2 cellular contexts compared by ENCODE assay signal in the genomic region with DNA sequence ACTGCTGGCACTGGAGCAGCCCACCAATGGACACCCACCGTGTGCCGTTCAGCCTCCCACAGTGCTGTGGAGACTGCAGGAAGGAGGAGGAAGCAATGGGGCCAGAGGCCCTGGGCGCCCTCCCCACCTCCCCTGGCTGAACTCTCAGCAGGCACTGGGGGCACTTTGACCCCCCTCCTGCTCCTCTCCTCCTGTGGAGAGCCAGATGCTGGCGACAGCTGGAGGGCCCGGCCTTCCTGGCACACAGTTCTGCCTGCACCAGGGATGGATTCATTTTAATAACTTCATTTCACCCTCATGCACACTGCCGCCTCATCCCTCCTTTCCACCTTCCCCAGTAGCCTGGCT.
TF ChIP-seq lines count a peak whose summit lies in the region.

No MANE protein-coding gene starts in this region.

TF ChIP-seq in HEK293, 187 proteins besides CTCF, POLR2A, EP300 and RAD21:
- TF ChIP-seq HOXC10 (CRISPR knock-in tag; IDR thresholded peaks at IDR 0.05), result no peak
- TF ChIP-seq ZIC2 (tag by site-specific recombination; IDR thresholded peaks at IDR 0.05), result peak; percentile 94
- no peak for TF ChIP-seq ZNF791 (tag by site-specific recombination; IDR thresholded peaks at IDR 0.05)

TF ChIP-seq in H1, 55 proteins besides CTCF, POLR2A, EP300 and RAD21 (continued from another document):
- TF ChIP-seq HDAC6 (IDR thresholded peaks at IDR 0.05; ENCODE audit: low read depth, low read length), result no peak
- TF ChIP-seq RNF2 (IDR thresholded peaks at IDR 0.05; ENCODE audit: borderline replicate concordance, low read depth, low read length, missing control alignments, poor library complexity, severe bottlenecking), result no peak
- no peak for TF ChIP-seq JUND (IDR thresholded peaks at IDR 0.05; ENCODE audit: low read length)
- no peak for TF ChIP-seq ATF3 (IDR thresholded peaks at IDR 0.05; ENCODE audit: insufficient read depth, low read depth, low read length)
- TF ChIP-seq, protein P1, sequence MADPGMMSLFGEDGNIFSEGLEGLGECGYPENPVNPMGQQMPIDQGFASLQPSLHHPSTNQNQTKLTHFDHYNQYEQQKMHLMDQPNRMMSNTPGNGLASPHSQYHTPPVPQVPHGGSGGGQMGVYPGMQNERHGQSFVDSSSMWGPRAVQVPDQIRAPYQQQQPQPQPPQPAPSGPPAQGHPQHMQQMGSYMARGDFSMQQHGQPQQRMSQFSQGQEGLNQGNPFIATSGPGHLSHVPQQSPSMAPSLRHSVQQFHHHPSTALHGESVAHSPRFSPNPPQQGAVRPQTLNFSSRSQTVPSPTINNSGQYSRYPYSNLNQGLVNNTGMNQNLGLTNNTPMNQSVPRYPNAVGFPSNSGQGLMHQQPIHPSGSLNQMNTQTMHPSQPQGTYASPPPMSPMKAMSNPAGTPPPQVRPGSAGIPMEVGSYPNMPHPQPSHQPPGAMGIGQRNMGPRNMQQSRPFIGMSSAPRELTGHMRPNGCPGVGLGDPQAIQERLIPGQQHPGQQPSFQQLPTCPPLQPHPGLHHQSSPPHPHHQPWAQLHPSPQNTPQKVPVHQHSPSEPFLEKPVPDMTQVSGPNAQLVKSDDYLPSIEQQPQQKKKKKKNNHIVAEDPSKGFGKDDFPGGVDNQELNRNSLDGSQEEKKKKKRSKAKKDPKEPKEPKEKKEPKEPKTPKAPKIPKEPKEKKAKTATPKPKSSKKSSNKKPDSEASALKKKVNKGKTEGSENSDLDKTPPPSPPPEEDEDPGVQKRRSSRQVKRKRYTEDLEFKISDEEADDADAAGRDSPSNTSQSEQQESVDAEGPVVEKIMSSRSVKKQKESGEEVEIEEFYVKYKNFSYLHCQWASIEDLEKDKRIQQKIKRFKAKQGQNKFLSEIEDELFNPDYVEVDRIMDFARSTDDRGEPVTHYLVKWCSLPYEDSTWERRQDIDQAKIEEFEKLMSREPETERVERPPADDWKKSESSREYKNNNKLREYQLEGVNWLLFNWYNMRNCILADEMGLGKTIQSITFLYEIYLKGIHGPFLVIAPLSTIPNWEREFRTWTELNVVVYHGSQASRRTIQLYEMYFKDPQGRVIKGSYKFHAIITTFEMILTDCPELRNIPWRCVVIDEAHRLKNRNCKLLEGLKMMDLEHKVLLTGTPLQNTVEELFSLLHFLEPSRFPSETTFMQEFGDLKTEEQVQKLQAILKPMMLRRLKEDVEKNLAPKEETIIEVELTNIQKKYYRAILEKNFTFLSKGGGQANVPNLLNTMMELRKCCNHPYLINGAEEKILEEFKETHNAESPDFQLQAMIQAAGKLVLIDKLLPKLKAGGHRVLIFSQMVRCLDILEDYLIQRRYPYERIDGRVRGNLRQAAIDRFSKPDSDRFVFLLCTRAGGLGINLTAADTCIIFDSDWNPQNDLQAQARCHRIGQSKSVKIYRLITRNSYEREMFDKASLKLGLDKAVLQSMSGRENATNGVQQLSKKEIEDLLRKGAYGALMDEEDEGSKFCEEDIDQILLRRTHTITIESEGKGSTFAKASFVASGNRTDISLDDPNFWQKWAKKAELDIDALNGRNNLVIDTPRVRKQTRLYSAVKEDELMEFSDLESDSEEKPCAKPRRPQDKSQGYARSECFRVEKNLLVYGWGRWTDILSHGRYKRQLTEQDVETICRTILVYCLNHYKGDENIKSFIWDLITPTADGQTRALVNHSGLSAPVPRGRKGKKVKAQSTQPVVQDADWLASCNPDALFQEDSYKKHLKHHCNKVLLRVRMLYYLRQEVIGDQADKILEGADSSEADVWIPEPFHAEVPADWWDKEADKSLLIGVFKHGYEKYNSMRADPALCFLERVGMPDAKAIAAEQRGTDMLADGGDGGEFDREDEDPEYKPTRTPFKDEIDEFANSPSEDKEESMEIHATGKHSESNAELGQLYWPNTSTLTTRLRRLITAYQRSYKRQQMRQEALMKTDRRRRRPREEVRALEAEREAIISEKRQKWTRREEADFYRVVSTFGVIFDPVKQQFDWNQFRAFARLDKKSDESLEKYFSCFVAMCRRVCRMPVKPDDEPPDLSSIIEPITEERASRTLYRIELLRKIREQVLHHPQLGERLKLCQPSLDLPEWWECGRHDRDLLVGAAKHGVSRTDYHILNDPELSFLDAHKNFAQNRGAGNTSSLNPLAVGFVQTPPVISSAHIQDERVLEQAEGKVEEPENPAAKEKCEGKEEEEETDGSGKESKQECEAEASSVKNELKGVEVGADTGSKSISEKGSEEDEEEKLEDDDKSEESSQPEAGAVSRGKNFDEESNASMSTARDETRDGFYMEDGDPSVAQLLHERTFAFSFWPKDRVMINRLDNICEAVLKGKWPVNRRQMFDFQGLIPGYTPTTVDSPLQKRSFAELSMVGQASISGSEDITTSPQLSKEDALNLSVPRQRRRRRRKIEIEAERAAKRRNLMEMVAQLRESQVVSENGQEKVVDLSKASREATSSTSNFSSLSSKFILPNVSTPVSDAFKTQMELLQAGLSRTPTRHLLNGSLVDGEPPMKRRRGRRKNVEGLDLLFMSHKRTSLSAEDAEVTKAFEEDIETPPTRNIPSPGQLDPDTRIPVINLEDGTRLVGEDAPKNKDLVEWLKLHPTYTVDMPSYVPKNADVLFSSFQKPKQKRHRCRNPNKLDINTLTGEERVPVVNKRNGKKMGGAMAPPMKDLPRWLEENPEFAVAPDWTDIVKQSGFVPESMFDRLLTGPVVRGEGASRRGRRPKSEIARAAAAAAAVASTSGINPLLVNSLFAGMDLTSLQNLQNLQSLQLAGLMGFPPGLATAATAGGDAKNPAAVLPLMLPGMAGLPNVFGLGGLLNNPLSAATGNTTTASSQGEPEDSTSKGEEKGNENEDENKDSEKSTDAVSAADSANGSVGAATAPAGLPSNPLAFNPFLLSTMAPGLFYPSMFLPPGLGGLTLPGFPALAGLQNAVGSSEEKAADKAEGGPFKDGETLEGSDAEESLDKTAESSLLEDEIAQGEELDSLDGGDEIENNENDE (IDR thresholded peaks at IDR 0.05; ENCODE audit: insufficient replicate concordance, low read length), result no peak
- no peak for TF ChIP-seq SIRT6 (IDR thresholded peaks at IDR 0.05; ENCODE audit: low read length)
- no peak for TF ChIP-seq TBP (IDR thresholded peaks at IDR 0.05; ENCODE audit: low read depth, low read length)
- no peak for TF ChIP-seq SRF (IDR thresholded peaks at IDR 0.05; ENCODE audit: low read depth, low read length)
- TF ChIP-seq SIN3A (conservative IDR thresholded peaks at IDR 0.05 in 1 of 2, IDR thresholded peaks at IDR 0.05 in 1 of 2; ENCODE audit: low read depth in 1 of 2, low read length in 2 of 2), result no peak
- TF ChIP-seq ASH2L (IDR thresholded peaks at IDR 0.05; ENCODE audit: low read length), result no peak
- TF ChIP-seq EGR1 (IDR thresholded peaks at IDR 0.05; ENCODE audit: borderline replicate concordance, low read depth, low read length), result no peak
- TF ChIP-seq MAFK (IDR thresholded peaks at IDR 0.05; ENCODE audit: low read depth, low read length), result no peak
- no peak for TF ChIP-seq RFX5 (IDR thresholded peaks at IDR 0.05; ENCODE audit: borderline replicate concordance, low read depth, low read length)
- TF ChIP-seq CTBP2 (IDR thresholded peaks at IDR 0.05; ENCODE audit: borderline replicate concordance, insufficient read depth, insufficient read length, low read length), result no peak
- no peak for TF ChIP-seq JUN (IDR thresholded peaks at IDR 0.05; ENCODE audit: low read depth, low read length)
TF ChIP-seq in H1: peak in this region for 0.
